In genomic region chr1:117060441-117061317, GRCh38 we compare ENCODE assay signal across 9 cellular contexts. TPM values are rescaled to one million over a fixed set of nuclear protein-coding genes. Genes with fewer than 3 reads are reported as not detected.
DNase-seq lines count a peak whose midpoint lies in the region; ATAC-seq, FAIRE-seq and TF ChIP-seq lines count a peak whose summit lies in the region.
"Had no signal": no experiment of that assay in that cellular context is flagged by ENCODE, and none has a peak within 500 bp of the region (broad histone marks: within the 10 kb centered on the region; RNA-seq: fewer than 3 reads in every experiment).

No MANE protein-coding gene starts in this region.

- no peak overlapping the region for H2AK5ac ChIP-seq in H1 (ENCODE audit: low read depth, low read length)

- no peak overlapping the region for H2BK120ac ChIP-seq in H1 (replicated peaks; ENCODE audit: low read depth, low read length)

- no peak overlapping the region; the same call in 1 of the 2 replicates for H4K8ac ChIP-seq in H1 (ENCODE audit: extremely low read depth, insufficient read depth, low read length)

- no peaks in the 10 kb centered on the region for H3K9me3 ChIP-seq in CD4-positive, CD25-positive, alpha-beta regulatory T cell (ENCODE audit: control insufficient read depth in 2 of 2, low read length in 2 of 2)
- H3K9me3 ChIP-seq in H1 (ENCODE audit: insufficient read depth in 2 of 2, low read depth in 1 of 2, low read length in 1 of 2), result no peaks in the 10 kb centered on the region
- no peaks in the 10 kb centered on the region for H3K9me3 ChIP-seq in mononuclear cell (ENCODE audit: low read depth, low read length)
- no peaks in the 10 kb centered on the region for H3K9me3 ChIP-seq in aorta (ENCODE audit: control insufficient read depth, low read length)

- peaks cover 17% of the 10 kb centered on the region for H3K36me3 Mint-ChIP-seq in CD4-positive, CD25-positive, alpha-beta regulatory T cell
- no peaks in the 10 kb centered on the region for H3K36me3 Mint-ChIP-seq in osteocyte (ENCODE audit: unreplicated experiment)

- peaks cover 3% of the 10 kb centered on the region; the same call in 1 of the 2 replicates for H3K23me2 ChIP-seq in H1 (ENCODE audit: low read depth, low read length)

- intact Hi-C loops in aorta (cut with DNase I), result loop anchor here (5.0 to 10.0 kb wide), 2 partner anchors 304 to 488 kb away; partner anchors contain the start of genes CD58 (in 1 of the 2) and MAN1A2 (in 1 of the 2)

- ATAC-seq in CD4-positive, CD25-positive, alpha-beta regulatory T cell (ENCODE audit: low read depth in 2 of 2), result peak in 1 of 2 donors; percentile 1
- ATAC-seq in GM18499 (IDR thresholded peaks at IDR 0.05; ENCODE audit: insufficient read depth, unreplicated experiment) (peak; percentile 2), HG03025 (IDR thresholded peaks at IDR 0.05; ENCODE audit: low FRiP score, unreplicated experiment) (peak; percentile 6), aorta (ENCODE audit: low FRiP score) (peak; percentile 73)

- no peak overlapping the region for H3K56ac ChIP-seq in H1 (replicated peaks; ENCODE audit: insufficient read length, low read depth, low read length)

- H3K36me3 ChIP-seq in CD4-positive, CD25-positive, alpha-beta regulatory T cell (ENCODE audit: control insufficient read depth, insufficient read depth, low read length), result no peaks in the 10 kb centered on the region
- H3K36me3 ChIP-seq in H1 (ENCODE audit: control insufficient read depth in 2 of 4, insufficient read depth in 4 of 4, low read length in 3 of 4) (peaks cover 6 to 18% (median 12%) of the 10 kb centered on the region in 4 experiments; a peak in 7 of 8 replicates), aorta (ENCODE audit: control insufficient read depth in 1 of 2, insufficient read depth in 2 of 2, low read length in 1 of 2) (no peaks in the 10 kb centered on the region)

- H2BK20ac ChIP-seq in H1 (ENCODE audit: low read length), result no peak overlapping the region

- POLR2A ChIA-PET in H1 (lab: Charles Lee; ENCODE audit: partially characterized antibody), result interaction anchor here (0.6 to 3.4 kb wide), 37 partner anchors 8 to 1073 kb away, joined by 3 to 19 read pairs (median 3); partner anchors contain the start of genes CD58 and TRIM45

- no peak overlapping the region for H3K14ac ChIP-seq in H1 (ENCODE audit: insufficient read length)

- peaks cover 55% of the 10 kb centered on the region for H3K4me1 ChIP-seq in CD4-positive, CD25-positive, alpha-beta regulatory T cell (ENCODE audit: control insufficient read depth, insufficient read depth, low read length, poor library complexity, severe bottlenecking)
- H3K4me1 ChIP-seq in H1 (replicated peaks in 1 of 4; ENCODE audit: control insufficient read depth in 3 of 4, insufficient read depth in 4 of 4, low read length in 3 of 4) (peaks cover 0 to 3% (median 1%) of the 10 kb centered on the region in 4 experiments; a peak in 1 of 7 replicates), mononuclear cell (ENCODE audit: insufficient read depth, low read length) (peaks cover 13% of the 10 kb centered on the region), aorta (ENCODE audit: control insufficient read depth in 1 of 2, insufficient read depth in 2 of 2, low read length in 2 of 2) (no peaks in the 10 kb centered on the region)

- TF ChIP-seq EP300 in H1 (IDR thresholded peaks at IDR 0.05; ENCODE audit: borderline replicate concordance in 1 of 2, low read depth in 2 of 2, low read length in 2 of 2), result no peak

- TF ChIP-seq CTCF in H1 (IDR thresholded peaks at IDR 0.05; ENCODE audit: control extremely low read depth in 1 of 3, insufficient read depth in 1 of 3, low read depth in 1 of 3, low read length in 3 of 3), result no peak
- TF ChIP-seq CTCF in osteocyte (IDR thresholded peaks at IDR 0.05), result no peak

- no peak overlapping the region for H2BK15ac ChIP-seq in H1 (ENCODE audit: low read length)

- H3K4me2 ChIP-seq in H1 (ENCODE audit: insufficient read depth in 1 of 2, low read depth in 2 of 2, low read length in 2 of 2), result peak overlapping the region; percentile 67 to 81

- no peak overlapping the region for H4K91ac ChIP-seq in H1 (replicated peaks; ENCODE audit: insufficient read length, low read length)

- peaks cover 2% of the 10 kb centered on the region; the same call in 1 of the 2 replicates for H3K79me1 ChIP-seq in H1 (ENCODE audit: low read depth, low read length)

- peaks cover 0 to 17% of the 10 kb centered on the region in 2 experiments; a peak in 2 of 4 replicates for H3K79me2 ChIP-seq in H1 (ENCODE audit: control insufficient read depth in 1 of 2, insufficient read depth in 2 of 2, low read length in 2 of 2)

- no peak overlapping the region for H2AFZ ChIP-seq in H1 (ENCODE audit: low read length)

- CTCF ChIA-PET in H1 (lab: Charles Lee; ENCODE audit: partially characterized antibody), result interaction anchor here (0.6 to 2.6 kb wide), 17 partner anchors 8 to 927 kb away, joined by 3 to 6 read pairs (median 3); partner anchors contain the start of gene IGSF3

- peak overlapping the region; percentile 86 for H3K4me3 ChIP-seq in CD4-positive, CD25-positive, alpha-beta regulatory T cell (ENCODE audit: low read depth, low read length)
- H3K4me3 ChIP-seq in H1 (ENCODE audit: extremely low read depth in 1 of 4, insufficient read depth in 2 of 4, low read depth in 3 of 4, low read length in 4 of 4) (peak overlapping the region; percentile 77 to 96 (median 90)), mononuclear cell (ENCODE audit: low read length) (peak overlapping the region; percentile 72), aorta (ENCODE audit: low read length in 2 of 2) (peak overlapping the region; percentile 30 to 44)

- no peak for TF ChIP-seq RAD21 in H1 (IDR thresholded peaks at IDR 0.05 in 1 of 2, conservative IDR thresholded peaks at IDR 0.05 in 1 of 2; ENCODE audit: low read depth in 2 of 2, low read length in 2 of 2)

- H2BK5ac ChIP-seq in H1 (ENCODE audit: low read depth, low read length), result peak overlapping the region; percentile 67; the same call in 1 of the 2 replicates

- WGBS in H1 (ENCODE audit: extremely low coverage in 1 of 2, insufficient coverage in 1 of 2, insufficient read length in 1 of 2, insufficient replicate concordance in 2 of 2, low coverage in 1 of 2, low lambda C conversion rate in 2 of 2, missing lambda C conversion rate in 1 of 2), 2 experiments, result 23% methylated on average over 42 of the region's 42 CpGs; no CpG with 5 or more reads in 1 of the 2 experiments
- 21 to 25% methylated on average over 42 of the region's 42 CpGs for WGBS in aorta, 2 donors

- peak overlapping the region; percentile 90 for H3K18ac ChIP-seq in H1 (ENCODE audit: extremely low read depth, low read length)

- H4K20me1 ChIP-seq in H1 (replicated peaks in 1 of 2; ENCODE audit: control insufficient read depth in 1 of 2, insufficient read depth in 2 of 2, low read length in 2 of 2), result peaks cover 0 to 1% of the 10 kb centered on the region in 2 experiments

- no peak overlapping the region for H3K4me3 Mint-ChIP-seq in CD4-positive, CD25-positive, alpha-beta regulatory T cell
- H3K4me3 Mint-ChIP-seq in osteocyte (ENCODE audit: unreplicated experiment), result no peak overlapping the region
- H3K4me3 Mint-ChIP-seq: activated naive CD8-positive, alpha-beta T cell had no signal

- peak overlapping the region in 2 of 3 donors; percentile 90 to 92 for H3K27ac Mint-ChIP-seq in CD4-positive, CD25-positive, alpha-beta regulatory T cell
- no peak overlapping the region for H3K27ac Mint-ChIP-seq in osteocyte (ENCODE audit: unreplicated experiment)
- H3K27ac Mint-ChIP-seq: activated naive CD8-positive, alpha-beta T cell had no signal

- H3K9me3 Mint-ChIP-seq in CD4-positive, CD25-positive, alpha-beta regulatory T cell, result no peaks in the 10 kb centered on the region
- no peaks in the 10 kb centered on the region for H3K9me3 Mint-ChIP-seq in osteocyte (ENCODE audit: unreplicated experiment)

- no peak for TF ChIP-seq POLR2A in H1 (IDR thresholded peaks at IDR 0.05; ENCODE audit: control extremely low read depth in 1 of 2, low read depth in 2 of 2, low read length in 2 of 2)

- H3K4ac ChIP-seq in H1 (replicated peaks; ENCODE audit: insufficient read length, low read depth, low read length), result no peak overlapping the region

- H3K27me3 Mint-ChIP-seq in CD4-positive, CD25-positive, alpha-beta regulatory T cell, result no peaks in the 10 kb centered on the region
- H3K27me3 Mint-ChIP-seq in osteocyte (ENCODE audit: unreplicated experiment), result no peaks in the 10 kb centered on the region
- H3K27me3 Mint-ChIP-seq: activated naive CD8-positive, alpha-beta T cell had no signal

- H3K27me3 ChIP-seq in CD4-positive, CD25-positive, alpha-beta regulatory T cell (ENCODE audit: control insufficient read depth, insufficient read depth, low read length), result no peaks in the 10 kb centered on the region
- no peaks in the 10 kb centered on the region for H3K27me3 ChIP-seq in H1 (replicated peaks in 1 of 4; ENCODE audit: control insufficient read depth in 3 of 4, extremely low read depth in 1 of 4, insufficient read depth in 3 of 4, low read length in 3 of 4)
- no peaks in the 10 kb centered on the region for H3K27me3 ChIP-seq in mononuclear cell (ENCODE audit: insufficient read depth, low read length)
- no peaks in the 10 kb centered on the region for H3K27me3 ChIP-seq in aorta (ENCODE audit: control insufficient read depth in 1 of 2, insufficient read depth in 2 of 2, low read length in 1 of 2)

- DNase-seq in CD4-positive, CD25-positive, alpha-beta regulatory T cell, result peak in 2 of 3 donors; percentile 21 to 49
- DNase-seq in RCC 7860 (ENCODE audit: low spot score) (peak; percentile 23), H1 (ENCODE audit: low read depth in 1 of 2, low spot score in 2 of 2) (no peak), aorta (peak in 1 of 2 donors; percentile 63), osteocyte (ENCODE audit: extremely low spot score, unreplicated experiment) (no peak)

- H3K27ac ChIP-seq in CD4-positive, CD25-positive, alpha-beta regulatory T cell (ENCODE audit: insufficient read depth, low read length, poor library complexity, severe bottlenecking), result peak overlapping the region; percentile 93
- peak overlapping the region; percentile 54; the same call in 1 of the 2 replicates for H3K27ac ChIP-seq in H1 (ENCODE audit: low read depth, low read length)
- H3K27ac ChIP-seq in aorta (ENCODE audit: low read depth in 1 of 2, low read length in 2 of 2), result peak overlapping the region in 1 of 2 donors; percentile 16

- H3K4me1 Mint-ChIP-seq in CD4-positive, CD25-positive, alpha-beta regulatory T cell, result peaks cover 33 to 63% (median 43%) of the 10 kb centered on the region in 4 donors
- peaks cover 15% of the 10 kb centered on the region for H3K4me1 Mint-ChIP-seq in osteocyte (ENCODE audit: unreplicated experiment)

- H3K9ac ChIP-seq in H1 (replicated peaks in 1 of 4; ENCODE audit: extremely low read depth in 1 of 4, low read depth in 3 of 4, low read length in 3 of 4), result peak overlapping the region; percentile 70 to 91 (median 80)

- H4K5ac ChIP-seq in H1 (ENCODE audit: insufficient read length, low read depth, low read length), result no peak overlapping the region

- H3K23ac ChIP-seq in H1 (ENCODE audit: insufficient read length), result no peak overlapping the region

- H2BK12ac ChIP-seq in H1 (ENCODE audit: low read depth, low read length), result no peak overlapping the region

- FAIRE-seq in RCC 7860 (lab: Jason Lieb, UNC), result no peak
- FAIRE-seq in H1 (lab: Jason Lieb, UNC), result no peak

RNA-seq across cellular contexts. Expression of gene TTF2, which starts 0.6 kb away (rescaled TPM):
- 58.9 TPM for total RNA-seq in CD4-positive, CD25-positive, alpha-beta regulatory T cell
- 10 to 100 TPM in 2 of 4 donors, 1 to 10 TPM in 2; 5.3 to 13.0 (median 9.7) TPM for polyA plus RNA-seq in CD4-positive, CD25-positive, alpha-beta regulatory T cell
- 89.6 and 93.2 TPM in 2 replicates for total RNA-seq in H1 (2021; fragmentation: NEBNext Ultra II Directional; extraction: Animal tissue kit (Norgen Biotek cat#: 25700))
- polyA plus RNA-seq in H1 (2011; rRNA removed) (16.9 and 27.5 TPM in 2 replicates), aorta (1 to 10 TPM in 1 of 2 donors, under 1 TPM in 1; 0.63 to 4.7 TPM)
- polyA plus RNA-seq in H1 (2011; cell fraction: cytosol; rRNA removed), result 37.3 TPM
- polyA plus RNA-seq in H1 (2011; cell fraction: nucleus; rRNA removed), result 52.7 TPM
- 24.3 to 65.3 TPM (median 32.5 TPM) in 4 replicates for polyA plus RNA-seq in H1 (2012, experiment 1 of 2)
- 1.4 TPM for polyA plus RNA-seq in H1 (2012, experiment 2 of 2)
- 28.2 TPM for polyA plus RNA-seq in H1 (2013, experiment 1 of 2)
- polyA plus RNA-seq in H1 (2013, experiment 2 of 2), result 26.0 TPM
- 47.2 and 49.3 TPM in 2 replicates for polyA minus RNA-seq in H1 (2011; rRNA and poly(A)+ RNA removed)
- polyA minus RNA-seq in H1 (2011; cell fraction: cytosol; rRNA and poly(A)+ RNA removed), result 53.4 TPM
- 90.0 TPM for polyA minus RNA-seq in H1 (2011; cell fraction: nucleus; rRNA and poly(A)+ RNA removed)
- total RNA-seq in mononuclear cell (31.4 TPM), aorta (10 to 100 TPM; 12.5 to 18.8 TPM), osteocyte (17.4 and 18.6 TPM in 2 replicates)

RNA-seq across cellular contexts. Expression of gene CD101, which starts 59.1 kb away (rescaled TPM):
- total RNA-seq in CD4-positive, CD25-positive, alpha-beta regulatory T cell, result 14.9 TPM
- 10 to 100 TPM in 2 of 4 donors, 1 to 10 TPM in 2; 4.3 to 38.9 (median 19.4) TPM for polyA plus RNA-seq in CD4-positive, CD25-positive, alpha-beta regulatory T cell
- 1.1 and 1.4 TPM in 2 replicates for total RNA-seq in H1 (2021; fragmentation: NEBNext Ultra II Directional; extraction: Animal tissue kit (Norgen Biotek cat#: 25700))
- polyA plus RNA-seq in H1 (2011; rRNA removed) (1.2 and 1.5 TPM in 2 replicates), aorta (1 to 10 TPM in 1 of 2 donors, not detected in 1; 2.4 TPM)
- polyA plus RNA-seq in H1 (2011; cell fraction: cytosol; rRNA removed), result 1.2 TPM
- polyA plus RNA-seq in H1 (2011; cell fraction: nucleus; rRNA removed), result 4.7 TPM
- 1.4 to 3.0 TPM (median 2.1 TPM) in 4 replicates for polyA plus RNA-seq in H1 (2012, experiment 1 of 2)
- 0.07 TPM for polyA plus RNA-seq in H1 (2012, experiment 2 of 2)
- 1.9 TPM for polyA plus RNA-seq in H1 (2013, experiment 1 of 2)
- polyA plus RNA-seq in H1 (2013, experiment 2 of 2), result 2.0 TPM
- polyA minus RNA-seq in H1 (2011; rRNA and poly(A)+ RNA removed), result 1.8 and 3.2 TPM in 2 replicates
- polyA minus RNA-seq in H1 (2011; cell fraction: cytosol; rRNA and poly(A)+ RNA removed), result 1.0 TPM
- 3.8 TPM for polyA minus RNA-seq in H1 (2011; cell fraction: nucleus; rRNA and poly(A)+ RNA removed)
- total RNA-seq in mononuclear cell (11.4 TPM), aorta (1 to 10 TPM; 1.2 to 2.4 TPM), osteocyte (0.50 and 0.78 TPM in 2 replicates)

Comparison
In these comparisons a context has a peak if more than half of its experiments do, and no peak if none do; other contexts are left out.
1. DNase-seq: peak in CD4-positive, CD25-positive, alpha-beta regulatory T cell (2 of 3) and RCC 7860 (single experiment); none in H1 (0 of 2) and osteocyte (single experiment).
2. H3K4me3 ChIP-seq: peak in every context shown above with its lines; median percentile 90 in H1; 86 in CD4-positive, CD25-positive, alpha-beta regulatory T cell; 72 in mononuclear cell; 37 in aorta.